In the genomic region with DNA sequence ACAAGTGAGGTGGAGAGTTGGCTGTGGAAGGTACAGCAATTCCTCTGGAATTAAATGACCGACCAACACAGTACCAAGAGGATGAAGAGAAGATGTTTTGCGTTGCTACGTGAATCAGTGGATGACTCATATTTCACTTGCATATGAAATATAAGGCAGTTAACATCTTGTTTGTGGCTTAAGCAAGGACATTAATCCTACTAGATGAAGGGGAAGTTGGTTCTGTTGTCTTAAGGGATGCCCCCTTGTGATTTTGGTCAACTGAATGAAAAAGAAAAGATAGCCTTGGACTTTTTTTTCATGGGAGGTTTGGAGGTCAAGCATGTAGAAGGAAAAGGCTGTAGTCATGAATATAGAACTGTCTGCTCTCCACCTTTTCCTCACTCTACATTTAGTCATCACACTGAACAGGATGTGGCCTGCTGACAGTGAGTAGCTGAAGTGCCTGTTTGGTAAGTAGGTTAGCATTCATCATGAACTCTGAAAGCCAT, we compare ENCODE assay signal across 8 cellular contexts. TPM values are rescaled to one million over a fixed set of nuclear protein-coding genes. Genes with fewer than 3 reads are reported as not detected.
DNase-seq lines count a peak whose midpoint lies in the region; ATAC-seq lines count a peak whose summit lies in the region.

No MANE protein-coding gene starts in this region.

- ATAC-seq in GM19023 (IDR thresholded peaks at IDR 0.05; ENCODE audit: unreplicated experiment): no peak

- H3K36me3 Mint-ChIP-seq in activated T-helper 1 cell treated with anti-CD3 and anti-CD28 coated beads, Interleukin-12 subunit alpha, Interleukin-12 subunit beta, Interleukin-2, Interleukin-4 antibody, amounts not matched to agents 30 ng/mL and 10 ng/mL and 1 ng/mL, durations not matched to agents 14 hours and 24 hours and 36 hours (ENCODE audit: low read depth): peaks cover 26% of the 10 kb centered on the region

- DNase-seq in DMS53 (lab: John Stamatoyannopoulos, UW) (peak; percentile 50), DMS53 treated with DMSO at 0.1 percent for 48 hours (lab: John Stamatoyannopoulos, UW; ENCODE audit: unreplicated experiment) (no peak), HT1080 (ENCODE audit: low read depth) (peak; percentile 97), iris pigment epithelial cell (ENCODE audit: low read depth) (peak; percentile 94), C1 segment of cervical spinal cord (lab: John Stamatoyannopoulos, UW) (no peak), SK-N-DZ (ENCODE audit: low spot score) (no peak)
- peak; percentile 43 for DNase-seq in activated T-helper 1 cell treated with anti-CD3 and anti-CD28 coated beads, Interleukin-12 subunit alpha, Interleukin-12 subunit beta, Interleukin-2, Interleukin-4 antibody, amounts not matched to agents 30 ng/mL and 10 ng/mL and 1 ng/mL, durations not matched to agents 14 hours and 24 hours and 36 hours (ENCODE audit: low spot score)

- no peaks in the 10 kb centered on the region for H3K9me3 Mint-ChIP-seq in activated T-helper 1 cell treated with anti-CD3 and anti-CD28 coated beads, Interleukin-12 subunit alpha, Interleukin-12 subunit beta, Interleukin-2, Interleukin-4 antibody, amounts not matched to agents 30 ng/mL and 10 ng/mL and 1 ng/mL, durations not matched to agents 14 hours and 24 hours and 36 hours

- peak overlapping the region; percentile 94 for H3K27ac Mint-ChIP-seq in activated T-helper 1 cell treated with anti-CD3 and anti-CD28 coated beads, Interleukin-12 subunit alpha, Interleukin-12 subunit beta, Interleukin-2, Interleukin-4 antibody, amounts not matched to agents 30 ng/mL and 10 ng/mL and 1 ng/mL, durations not matched to agents 14 hours and 24 hours and 36 hours

- intact Hi-C loops in activated T-helper 1 cell treated with anti-CD3 and anti-CD28 coated beads, Interleukin-12 subunit alpha, Interleukin-12 subunit beta, Interleukin-2, Interleukin-4 antibody, amounts not matched to agents 30 ng/mL and 10 ng/mL and 1 ng/mL, durations not matched to agents 14 hours and 24 hours and 36 hours (cut with micrococcal nuclease): loop anchor here (1.0 to 5.0 kb wide), 5 partner anchors 16 to 682 kb away; partner anchors contain the start of gene PUM3

- no peaks in the 10 kb centered on the region for H3K27me3 Mint-ChIP-seq in activated T-helper 1 cell treated with anti-CD3 and anti-CD28 coated beads, Interleukin-12 subunit alpha, Interleukin-12 subunit beta, Interleukin-2, Interleukin-4 antibody, amounts not matched to agents 30 ng/mL and 10 ng/mL and 1 ng/mL, durations not matched to agents 14 hours and 24 hours and 36 hours (ENCODE audit: insufficient read depth)

- H3K4me3 Mint-ChIP-seq in activated T-helper 1 cell treated with anti-CD3 and anti-CD28 coated beads, Interleukin-12 subunit alpha, Interleukin-12 subunit beta, Interleukin-2, Interleukin-4 antibody, amounts not matched to agents 30 ng/mL and 10 ng/mL and 1 ng/mL, durations not matched to agents 14 hours and 24 hours and 36 hours: peak overlapping the region; percentile 15

- peaks cover 24% of the 10 kb centered on the region for H3K4me1 Mint-ChIP-seq in activated T-helper 1 cell treated with anti-CD3 and anti-CD28 coated beads, Interleukin-12 subunit alpha, Interleukin-12 subunit beta, Interleukin-2, Interleukin-4 antibody, amounts not matched to agents 30 ng/mL and 10 ng/mL and 1 ng/mL, durations not matched to agents 14 hours and 24 hours and 36 hours (ENCODE audit: low read depth)

RNA-seq across cellular contexts. Expression of gene VLDLR, which starts 33.9 kb away (rescaled TPM):
- total RNA-seq in HT1080 (2014; rRNA removed; shearing (Covaris generic)): 5.2 and 6.3 TPM in 2 replicates
- polyA plus RNA-seq in HT1080 (2015; cell fraction: cytosol; rRNA removed): 23.5 and 30.2 TPM in 2 replicates
- 54.4 and 54.8 TPM in 2 replicates for polyA plus RNA-seq in HT1080 (2015; cell fraction: nucleus; rRNA removed)
- 4.9 and 5.2 TPM in 2 replicates for total RNA-seq in activated T-helper 1 cell treated with anti-CD3 and anti-CD28 coated beads, Interleukin-12 subunit alpha, Interleukin-12 subunit beta, Interleukin-2, Interleukin-4 antibody, amounts not matched to agents 30 ng/mL and 10 ng/mL and 1 ng/mL, durations not matched to agents 14 hours and 24 hours and 36 hours
- 8.7 and 10.3 TPM in 2 replicates for polyA plus RNA-seq in SK-N-DZ (2014; cell fraction: cytosol; rRNA removed)
- polyA plus RNA-seq in SK-N-DZ (2014; cell fraction: nucleus; rRNA removed): 22.7 and 22.9 TPM in 2 replicates

Comparison
In these comparisons a context has a peak if more than half of its experiments do, and no peak if none do; other contexts are left out.
1. DNase-seq: peak in DMS53 (single experiment), HT1080 (single experiment), activated T-helper 1 cell treated with anti-CD3 and anti-CD28 coated beads, Interleukin-12 subunit alpha, Interleukin-12 subunit beta, Interleukin-2, Interleukin-4 antibody, amounts not matched to agents 30 ng/mL and 10 ng/mL and 1 ng/mL, durations not matched to agents 14 hours and 24 hours and 36 hours (single experiment) and iris pigment epithelial cell (single experiment); none in DMS53 treated with DMSO at 0.1 percent for 48 hours (single experiment), C1 segment of cervical spinal cord (0 of 14) and SK-N-DZ (single experiment).